ENCODE assay signal across 20 cellular contexts in genomic region chr6:145891126-145891525, GRCh38.
A peak's percentile ranks its signal among the peaks of the same experiment; 100 is the strongest.
DNase-seq lines count a peak whose midpoint lies in the region; ATAC-seq, FAIRE-seq and TF ChIP-seq lines count a peak whose summit lies in the region.
"Had no signal": no experiment of that assay in that cellular context is flagged by ENCODE, and none has a peak within 500 bp of the region (broad histone marks: within the 10 kb centered on the region; RNA-seq: fewer than 3 reads in every experiment).

No MANE protein-coding gene starts in this region.

- H3K4me2 ChIP-seq in HepG2 (ENCODE audit: low read depth, low read length): no peak overlapping the region
- H3K4me2 ChIP-seq: A549, SK-N-SH had no signal

- TF ChIP-seq CTCF in HEK293 (tag by site-specific recombination; IDR thresholded peaks at IDR 0.05) (no peak), choroid plexus epithelial cell (conservative IDR thresholded peaks at IDR 0.05; ENCODE audit: low read depth, low read length) (no peak), HepG2 (CRISPR knock-in tag; IDR thresholded peaks at IDR 0.05) (no peak), GM20000 (IDR thresholded peaks at IDR 0.05; ENCODE audit: extremely low read depth, missing control alignments) (no peak)

- no peaks in the 10 kb centered on the region for H4K20me1 ChIP-seq in HepG2 (ENCODE audit: insufficient read depth, low read length)

- no peaks in the 10 kb centered on the region for H3K9me3 ChIP-seq in HEK293 (ENCODE audit: control insufficient read depth, insufficient read depth, low read depth, low read length)
- H3K9me3 ChIP-seq in HepG2 (ENCODE audit: low read length): no peaks in the 10 kb centered on the region
- H3K9me3 ChIP-seq: A549, SK-N-SH, testis had no signal

- H3K79me2 ChIP-seq in HepG2 (ENCODE audit: insufficient read depth, low read length): no peaks in the 10 kb centered on the region

- H3K4me3 ChIP-seq in HEK293 (ENCODE audit: low read depth, low read length) (no peak overlapping the region), choroid plexus epithelial cell (ENCODE audit: low read depth, low read length) (no peak overlapping the region), HepG2 (replicated peaks in 1 of 3; ENCODE audit: insufficient read depth in 1 of 3, low read depth in 2 of 3, low read length in 3 of 3) (no peak overlapping the region)
- H3K4me3 ChIP-seq: A549, testis had no signal

- TF ChIP-seq RAD21 in HepG2 (CRISPR knock-in tag; IDR thresholded peaks at IDR 0.05): no peak

- no TSS peak for BruUV-seq in HepG2 (replicated peaks; lab: Mats Ljungman, UMichigan)

- no peak for TF ChIP-seq EP300 in HepG2 (IDR thresholded peaks at IDR 0.05; ENCODE audit: low read depth in 2 of 2, low read length in 2 of 2)
- TF ChIP-seq EP300 in HepG2 (CRISPR knock-in tag; IDR thresholded peaks at IDR 0.05; ENCODE audit: borderline replicate concordance): no peak

- peaks cover 5% of the 10 kb centered on the region; the same call in 1 of the 2 replicates for H3K4me1 ChIP-seq in HEK293 (ENCODE audit: control insufficient read depth, insufficient read depth, low read length)
- H3K4me1 ChIP-seq in HepG2 (ENCODE audit: insufficient read depth, low read length): peaks cover 21% of the 10 kb centered on the region
- H3K4me1 ChIP-seq: A549, testis had no signal

- no peak for FAIRE-seq in HepG2 (lab: Jason Lieb, UNC)
- FAIRE-seq: A549, HTR-8/SVneo, small intestine had no signal

- CTCF ChIA-PET in HEK293 (lab: Yijun Ruan, JAX) (no interaction called here), HepG2 (lab: Yijun Ruan, JAX; ENCODE audit: low intra/inter-chr PET ratio, low total read pairs) (no interaction called here)

- 28% methylated on average over 1 of the region's 1 CpG for WGBS in HepG2 (ENCODE audit: low lambda C conversion rate)

- in situ Hi-C loops in HepG2 (cut with HindIII; ENCODE audit: extremely low pct_ligation_motif_present, low pct_unique_long_range_greater_than_20kb): no loop called here

- DNase-seq in AG08395 (ENCODE audit: low spot score): peak; percentile 8
- DNase-seq in choroid plexus epithelial cell (ENCODE audit: low read depth): peak; percentile 94
- peak; percentile 56 for DNase-seq in HepG2 (ENCODE audit: low spot score)
- DNase-seq in islet precursor cell: no peak
- DNase-seq in GM20000 (ENCODE audit: low spot score): no peak
- no peak for DNase-seq in NOMO-1 treated with dmso at 0.1 percent for 144 hours (lab: John Stamatoyannopoulos, UW; ENCODE audit: unreplicated experiment)
- DNase-seq: activated CD4-positive, alpha-beta T cell treated with anti-CD3 and anti-CD28 coated beads for 1 hour; central memory CD4-positive, alpha-beta T cell; DND-41; mesendoderm; NCI-H82; SK-N-SH; small intestine; T1000; testis had no signal

- no peak overlapping the region for H2AFZ ChIP-seq in HepG2 (ENCODE audit: low read length)

- H3K36me3 ChIP-seq in HEK293 (ENCODE audit: control insufficient read depth in 2 of 2, insufficient read depth in 1 of 2, low read length in 2 of 2): peaks cover 12 to 72% of the 10 kb centered on the region in 2 experiments
- peaks cover 1 to 27% of the 10 kb centered on the region in 2 experiments; a peak in 3 of 5 replicates for H3K36me3 ChIP-seq in HepG2 (replicated peaks in 1 of 2; ENCODE audit: control insufficient read depth in 1 of 2, insufficient read depth in 2 of 2, low read length in 2 of 2)

- H3K27me3 ChIP-seq in HepG2 (ENCODE audit: control insufficient read depth in 1 of 2, insufficient read depth in 2 of 2, low read length in 2 of 2): no peaks in the 10 kb centered on the region
- H3K27me3 ChIP-seq: testis had no signal

- POLR2A ChIA-PET in HEK293 (lab: Yijun Ruan, JAX): no interaction called here
- POLR2A ChIA-PET in HepG2 (lab: Yijun Ruan, JAX): no interaction called here

- peak; percentile 78 for ATAC-seq in HepG2
- no peak for ATAC-seq in HG03097 (IDR thresholded peaks at IDR 0.05; ENCODE audit: low FRiP score, unreplicated experiment)
- ATAC-seq: A549, HCT116 had no signal

- no peak overlapping the region for H3K9ac ChIP-seq in HepG2 (ENCODE audit: insufficient read depth, low read depth, low read length)
- H3K9ac ChIP-seq: SK-N-SH had no signal

- TF ChIP-seq POLR2A in HepG2 (IDR thresholded peaks at IDR 0.05; ENCODE audit: insufficient read depth in 1 of 2, low read depth in 2 of 2, low read length in 2 of 2): no peak

- intact Hi-C loops in HepG2 (cut with micrococcal nuclease; ENCODE audit: unreplicated experiment): loop anchor here (5.0 kb wide), 1 partner anchor 79 kb away; the partner anchor contains the start of gene FBXO30

- no peak overlapping the region for H3K27ac ChIP-seq in HEK293 (ENCODE audit: extremely low read depth, low read depth, low read length)
- no peak overlapping the region for H3K27ac ChIP-seq in HepG2 (ENCODE audit: extremely low read length, insufficient read depth, low read length)
- H3K27ac ChIP-seq: A549, testis had no signal

TF ChIP-seq in HEK293, 187 proteins besides CTCF, POLR2A, EP300 and RAD21:
- no peak for TF ChIP-seq ZFP3 (tag by site-specific recombination; IDR thresholded peaks at IDR 0.05; ENCODE audit: low read depth)
- TF ChIP-seq PRDM1 (tag by site-specific recombination; IDR thresholded peaks at IDR 0.05): 0 out of 2 replicates have a peak, but pooled peaks have one; percentile 5

TF ChIP-seq in HepG2, 621 proteins besides CTCF, POLR2A, EP300 and RAD21:
- TF ChIP-seq TEAD3 (CRISPR knock-in tag; optimal IDR thresholded peaks at IDR 0.05; ENCODE audit: borderline replicate concordance) (peak; percentile 68), CEBPB (IDR thresholded peaks at IDR 0.05; ENCODE audit: borderline replicate concordance, low read depth, low read length) (peak; percentile 47; the same call in 1 of the 2 replicates), CREM (IDR thresholded peaks at IDR 0.05) (no peak), CREM (CRISPR knock-in tag; IDR thresholded peaks at IDR 0.05) (no peak), HNF4A (CRISPR knock-in tag; IDR thresholded peaks at IDR 0.05) (peak; percentile 17; the same call in 1 of the 2 replicates), ZNF3 (CRISPR knock-in tag; IDR thresholded peaks at IDR 0.05) (0 out of 2 replicates have a peak, but pooled peaks have one; percentile 19), FOXA1 (IDR thresholded peaks at IDR 0.05) (no peak), FOXA1 (CRISPR knock-in tag; IDR thresholded peaks at IDR 0.05) (0 out of 2 replicates have a peak, but pooled peaks have one; percentile 26)
- TF ChIP-seq, protein P1, sequence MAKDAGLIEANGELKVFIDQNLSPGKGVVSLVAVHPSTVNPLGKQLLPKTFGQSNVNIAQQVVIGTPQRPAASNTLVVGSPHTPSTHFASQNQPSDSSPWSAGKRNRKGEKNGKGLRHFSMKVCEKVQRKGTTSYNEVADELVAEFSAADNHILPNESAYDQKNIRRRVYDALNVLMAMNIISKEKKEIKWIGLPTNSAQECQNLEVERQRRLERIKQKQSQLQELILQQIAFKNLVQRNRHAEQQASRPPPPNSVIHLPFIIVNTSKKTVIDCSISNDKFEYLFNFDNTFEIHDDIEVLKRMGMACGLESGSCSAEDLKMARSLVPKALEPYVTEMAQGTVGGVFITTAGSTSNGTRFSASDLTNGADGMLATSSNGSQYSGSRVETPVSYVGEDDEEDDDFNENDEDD (CRISPR knock-in tag; IDR thresholded peaks at IDR 0.05; ENCODE audit: borderline replicate concordance): 0 out of 2 replicates have a peak, but pooled peaks have one; percentile 10
- TF ChIP-seq, protein P2, sequence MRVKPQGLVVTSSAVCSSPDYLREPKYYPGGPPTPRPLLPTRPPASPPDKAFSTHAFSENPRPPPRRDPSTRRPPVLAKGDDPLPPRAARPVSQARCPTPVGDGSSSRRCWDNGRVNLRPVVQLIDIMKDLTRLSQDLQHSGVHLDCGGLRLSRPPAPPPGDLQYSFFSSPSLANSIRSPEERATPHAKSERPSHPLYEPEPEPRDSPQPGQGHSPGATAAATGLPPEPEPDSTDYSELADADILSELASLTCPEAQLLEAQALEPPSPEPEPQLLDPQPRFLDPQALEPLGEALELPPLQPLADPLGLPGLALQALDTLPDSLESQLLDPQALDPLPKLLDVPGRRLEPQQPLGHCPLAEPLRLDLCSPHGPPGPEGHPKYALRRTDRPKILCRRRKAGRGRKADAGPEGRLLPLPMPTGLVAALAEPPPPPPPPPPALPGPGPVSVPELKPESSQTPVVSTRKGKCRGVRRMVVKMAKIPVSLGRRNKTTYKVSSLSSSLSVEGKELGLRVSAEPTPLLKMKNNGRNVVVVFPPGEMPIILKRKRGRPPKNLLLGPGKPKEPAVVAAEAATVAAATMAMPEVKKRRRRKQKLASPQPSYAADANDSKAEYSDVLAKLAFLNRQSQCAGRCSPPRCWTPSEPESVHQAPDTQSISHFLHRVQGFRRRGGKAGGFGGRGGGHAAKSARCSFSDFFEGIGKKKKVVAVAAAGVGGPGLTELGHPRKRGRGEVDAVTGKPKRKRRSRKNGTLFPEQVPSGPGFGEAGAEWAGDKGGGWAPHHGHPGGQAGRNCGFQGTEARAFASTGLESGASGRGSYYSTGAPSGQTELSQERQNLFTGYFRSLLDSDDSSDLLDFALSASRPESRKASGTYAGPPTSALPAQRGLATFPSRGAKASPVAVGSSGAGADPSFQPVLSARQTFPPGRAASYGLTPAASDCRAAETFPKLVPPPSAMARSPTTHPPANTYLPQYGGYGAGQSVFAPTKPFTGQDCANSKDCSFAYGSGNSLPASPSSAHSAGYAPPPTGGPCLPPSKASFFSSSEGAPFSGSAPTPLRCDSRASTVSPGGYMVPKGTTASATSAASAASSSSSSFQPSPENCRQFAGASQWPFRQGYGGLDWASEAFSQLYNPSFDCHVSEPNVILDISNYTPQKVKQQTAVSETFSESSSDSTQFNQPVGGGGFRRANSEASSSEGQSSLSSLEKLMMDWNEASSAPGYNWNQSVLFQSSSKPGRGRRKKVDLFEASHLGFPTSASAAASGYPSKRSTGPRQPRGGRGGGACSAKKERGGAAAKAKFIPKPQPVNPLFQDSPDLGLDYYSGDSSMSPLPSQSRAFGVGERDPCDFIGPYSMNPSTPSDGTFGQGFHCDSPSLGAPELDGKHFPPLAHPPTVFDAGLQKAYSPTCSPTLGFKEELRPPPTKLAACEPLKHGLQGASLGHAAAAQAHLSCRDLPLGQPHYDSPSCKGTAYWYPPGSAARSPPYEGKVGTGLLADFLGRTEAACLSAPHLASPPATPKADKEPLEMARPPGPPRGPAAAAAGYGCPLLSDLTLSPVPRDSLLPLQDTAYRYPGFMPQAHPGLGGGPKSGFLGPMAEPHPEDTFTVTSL (CRISPR knock-in tag; IDR thresholded peaks at IDR 0.05; ENCODE audit: borderline replicate concordance): 0 out of 2 replicates have a peak, but pooled peaks have one; percentile 20
- TF ChIP-seq, protein P3, sequence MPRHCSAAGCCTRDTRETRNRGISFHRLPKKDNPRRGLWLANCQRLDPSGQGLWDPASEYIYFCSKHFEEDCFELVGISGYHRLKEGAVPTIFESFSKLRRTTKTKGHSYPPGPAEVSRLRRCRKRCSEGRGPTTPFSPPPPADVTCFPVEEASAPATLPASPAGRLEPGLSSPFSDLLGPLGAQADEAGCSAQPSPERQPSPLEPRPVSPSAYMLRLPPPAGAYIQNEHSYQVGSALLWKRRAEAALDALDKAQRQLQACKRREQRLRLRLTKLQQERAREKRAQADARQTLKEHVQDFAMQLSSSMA (CRISPR knock-in tag; IDR thresholded peaks at IDR 0.05): no peak
TF ChIP-seq in HepG2: peak in this region for 7.

Comparison
In these comparisons a context has a peak if more than half of its experiments do, and no peak if none do; other contexts are left out.
1. DNase-seq: peak in AG08395 (single experiment), choroid plexus epithelial cell (single experiment) and HepG2 (single experiment); none in islet precursor cell (single experiment), GM20000 (single experiment) and NOMO-1 treated with dmso at 0.1 percent for 144 hours (single experiment).